In the genomic region with DNA sequence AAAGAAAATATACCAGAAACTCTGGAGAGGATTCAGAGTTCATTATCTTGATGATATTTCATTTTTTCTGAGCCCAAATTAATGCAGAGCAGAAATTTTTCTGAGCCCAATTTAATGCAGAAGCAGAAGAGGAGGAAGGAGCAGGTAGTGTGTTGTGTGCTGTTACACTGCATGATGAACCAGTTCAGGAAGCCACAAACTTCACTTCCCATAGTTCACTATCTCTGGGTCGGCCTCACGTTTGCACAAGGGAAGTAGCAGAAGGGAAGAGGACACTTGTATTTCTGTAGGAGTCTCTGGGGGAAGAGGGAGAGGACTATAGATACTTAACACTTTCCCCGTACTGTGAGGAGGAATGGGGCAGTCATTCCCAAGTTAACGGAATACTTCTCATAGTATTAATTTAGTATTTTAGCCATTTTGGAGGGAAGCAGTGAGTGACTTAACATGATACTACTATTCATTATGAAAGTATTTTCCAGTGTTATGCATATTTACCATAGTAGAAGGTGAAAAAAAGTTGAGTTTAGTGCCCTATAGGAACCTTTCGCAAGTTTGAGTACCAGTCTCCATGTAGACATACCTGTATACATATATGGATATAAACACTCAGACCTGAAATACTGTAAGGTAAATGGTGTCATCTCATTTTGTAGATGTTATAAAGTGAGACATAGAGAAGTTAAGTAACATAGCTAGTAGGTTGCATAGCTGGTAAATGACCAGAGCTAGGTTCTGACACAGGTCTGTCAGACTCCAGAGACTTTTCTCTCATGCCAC, we compare ENCODE assay signal across 14 cellular contexts. TPM values are rescaled to one million over a fixed set of nuclear protein-coding genes. Genes with fewer than 3 reads are reported as not detected.
DNase-seq lines count a peak whose midpoint lies in the region; ATAC-seq and TF ChIP-seq lines count a peak whose summit lies in the region.
"Had no signal": no experiment of that assay in that cellular context is flagged by ENCODE, and none has a peak within 500 bp of the region (broad histone marks: within the 10 kb centered on the region; RNA-seq: fewer than 3 reads in every experiment).

No MANE protein-coding gene starts in this region.

- POLR2A ChIA-PET in activated CD4-positive, alpha-beta T cell treated with anti-CD3 and anti-CD28 coated beads, Interleukin-2, amount 10 ng/mL, durations not matched to agents 7 days and 5 days (lab: Charles Lee): no interaction called here

- no peaks in the 10 kb centered on the region for H3K9me3 Mint-ChIP-seq in activated CD4-positive, alpha-beta T cell treated with anti-CD3 and anti-CD28 coated beads, Interleukin-2, amount 10 ng/mL, durations not matched to agents 7 days and 5 days
- no peaks in the 10 kb centered on the region for H3K9me3 Mint-ChIP-seq in activated T-helper 1 cell treated with anti-CD3 and anti-CD28 coated beads, Interleukin-12 subunit alpha, Interleukin-12 subunit beta, Interleukin-2, Interleukin-4 antibody, amounts not matched to agents 30 ng/mL and 10 ng/mL and 1 ng/mL, durations not matched to agents 14 hours and 24 hours and 36 hours
- H3K9me3 Mint-ChIP-seq: dendritic cell treated with granulocyte-macrophage colony-stimulating factor and Interleukin-4, amounts not matched to agents 40 ng/mL and 50 ng/mL, for 4 days; neural progenitor cell had no signal

- H3K27me3 Mint-ChIP-seq in activated CD4-positive, alpha-beta T cell treated with anti-CD3 and anti-CD28 coated beads, Interleukin-2, amount 10 ng/mL, durations not matched to agents 7 days and 5 days: no peaks in the 10 kb centered on the region
- H3K27me3 Mint-ChIP-seq in activated T-helper 1 cell treated with anti-CD3 and anti-CD28 coated beads, Interleukin-12 subunit alpha, Interleukin-12 subunit beta, Interleukin-2, Interleukin-4 antibody, amounts not matched to agents 30 ng/mL and 10 ng/mL and 1 ng/mL, durations not matched to agents 14 hours and 24 hours and 36 hours (ENCODE audit: insufficient read depth): no peaks in the 10 kb centered on the region
- H3K27me3 Mint-ChIP-seq: dendritic cell treated with granulocyte-macrophage colony-stimulating factor and Interleukin-4, amounts not matched to agents 40 ng/mL and 50 ng/mL, for 4 days had no signal

- H3K4me3 ChIP-seq in neutrophil (ENCODE audit: low read depth in 1 of 2, low read length in 1 of 2): no peak overlapping the region
- H3K4me3 ChIP-seq: neural progenitor cell had no signal

- H3K4me1 ChIP-seq in neutrophil (ENCODE audit: control insufficient read depth in 1 of 2, insufficient read depth in 1 of 2, low read depth in 1 of 2, low read length in 1 of 2): peaks cover 9 to 15% of the 10 kb centered on the region in 2 experiments
- H3K4me1 ChIP-seq: neural progenitor cell had no signal

- H3K27ac ChIP-seq in neutrophil: peak overlapping the region; percentile 68
- H3K27ac ChIP-seq: neural progenitor cell had no signal

- H3K36me3 ChIP-seq in neutrophil: peaks cover 96% of the 10 kb centered on the region

- no peak overlapping the region for H3K4me3 Mint-ChIP-seq in activated CD4-positive, alpha-beta T cell treated with anti-CD3 and anti-CD28 coated beads, Interleukin-2, amount 10 ng/mL, durations not matched to agents 7 days and 5 days
- H3K4me3 Mint-ChIP-seq in activated T-helper 1 cell treated with anti-CD3 and anti-CD28 coated beads, Interleukin-12 subunit alpha, Interleukin-12 subunit beta, Interleukin-2, Interleukin-4 antibody, amounts not matched to agents 30 ng/mL and 10 ng/mL and 1 ng/mL, durations not matched to agents 14 hours and 24 hours and 36 hours: no peak overlapping the region
- H3K4me3 Mint-ChIP-seq: dendritic cell treated with granulocyte-macrophage colony-stimulating factor and Interleukin-4, amounts not matched to agents 40 ng/mL and 50 ng/mL, for 4 days; neural progenitor cell had no signal

- H3K27ac Mint-ChIP-seq in activated CD4-positive, alpha-beta T cell treated with anti-CD3 and anti-CD28 coated beads, Interleukin-2, amount 10 ng/mL, durations not matched to agents 7 days and 5 days: peak overlapping the region; percentile 7
- peak overlapping the region; percentile 49 for H3K27ac Mint-ChIP-seq in activated T-helper 1 cell treated with anti-CD3 and anti-CD28 coated beads, Interleukin-12 subunit alpha, Interleukin-12 subunit beta, Interleukin-2, Interleukin-4 antibody, amounts not matched to agents 30 ng/mL and 10 ng/mL and 1 ng/mL, durations not matched to agents 14 hours and 24 hours and 36 hours
- H3K27ac Mint-ChIP-seq: dendritic cell treated with granulocyte-macrophage colony-stimulating factor and Interleukin-4, amounts not matched to agents 40 ng/mL and 50 ng/mL, for 4 days; neural progenitor cell had no signal

- H3K27me3 ChIP-seq in neutrophil: no peaks in the 10 kb centered on the region
- H3K27me3 ChIP-seq: neural progenitor cell had no signal

- no peak for DNase-seq in activated CD4-positive, alpha-beta T cell treated with anti-CD3 and anti-CD28 coated beads, Interleukin-2, amount 10 ng/mL, durations not matched to agents 7 days and 5 days
- no peak for DNase-seq in activated CD4-positive, alpha-beta T cell treated with anti-CD3 and anti-CD28 coated beads, Interleukin-2, amount 50 U/mL, for 1 hour
- DNase-seq in Kasumi-1 (lab: John Stamatoyannopoulos, UW) (peak; percentile 85 to 89), 8988T (no peak), NCI-H226 (no peak)
- no peak for DNase-seq in activated T-helper 1 cell treated with anti-CD3 and anti-CD28 coated beads, Interleukin-12 subunit alpha, Interleukin-12 subunit beta, Interleukin-2, Interleukin-4 antibody, amounts not matched to agents 30 ng/mL and 10 ng/mL and 1 ng/mL, durations not matched to agents 14 hours and 24 hours and 36 hours (ENCODE audit: low spot score)
- DNase-seq: DMS 273 treated with DMSO at 0.1 percent for 48 hours, left ventricle myocardium superior, NCI-H1105 treated with DMSO at 0.1 percent for 48 hours, right cardiac atrium had no signal

- no peak for TF ChIP-seq CTCF in neutrophil (IDR thresholded peaks at IDR 0.05)

- CTCF ChIA-PET in activated CD4-positive, alpha-beta T cell treated with anti-CD3 and anti-CD28 coated beads, Interleukin-2, amount 10 ng/mL, durations not matched to agents 7 days and 5 days (lab: Charles Lee): interaction anchor here (0.5 to 1.4 kb wide), 3 partner anchors 9 to 78 kb away, joined by 3 to 4 read pairs (median 3); no protein-coding TSS in a partner anchor

- intact Hi-C loops in activated T-helper 1 cell treated with anti-CD3 and anti-CD28 coated beads, Interleukin-12 subunit alpha, Interleukin-12 subunit beta, Interleukin-2, Interleukin-4 antibody, amounts not matched to agents 30 ng/mL and 10 ng/mL and 1 ng/mL, durations not matched to agents 14 hours and 24 hours and 36 hours (cut with micrococcal nuclease): no loop called here

- no peak for ATAC-seq in HG02588 (IDR thresholded peaks at IDR 0.05; ENCODE audit: unreplicated experiment)
- ATAC-seq: left ventricle myocardium superior, right cardiac atrium had no signal

- peaks cover 78% of the 10 kb centered on the region for H3K36me3 Mint-ChIP-seq in activated CD4-positive, alpha-beta T cell treated with anti-CD3 and anti-CD28 coated beads, Interleukin-2, amount 10 ng/mL, durations not matched to agents 7 days and 5 days (ENCODE audit: low read depth)
- H3K36me3 Mint-ChIP-seq in activated T-helper 1 cell treated with anti-CD3 and anti-CD28 coated beads, Interleukin-12 subunit alpha, Interleukin-12 subunit beta, Interleukin-2, Interleukin-4 antibody, amounts not matched to agents 30 ng/mL and 10 ng/mL and 1 ng/mL, durations not matched to agents 14 hours and 24 hours and 36 hours (ENCODE audit: low read depth): peaks cover 61% of the 10 kb centered on the region

- H3K4me1 Mint-ChIP-seq in activated CD4-positive, alpha-beta T cell treated with anti-CD3 and anti-CD28 coated beads, Interleukin-2, amount 10 ng/mL, durations not matched to agents 7 days and 5 days: peaks cover 18% of the 10 kb centered on the region
- H3K4me1 Mint-ChIP-seq in activated T-helper 1 cell treated with anti-CD3 and anti-CD28 coated beads, Interleukin-12 subunit alpha, Interleukin-12 subunit beta, Interleukin-2, Interleukin-4 antibody, amounts not matched to agents 30 ng/mL and 10 ng/mL and 1 ng/mL, durations not matched to agents 14 hours and 24 hours and 36 hours (ENCODE audit: low read depth): peaks cover 39% of the 10 kb centered on the region
- H3K4me1 Mint-ChIP-seq: neural progenitor cell had no signal

- H3K9me3 ChIP-seq in neutrophil: no peaks in the 10 kb centered on the region

RNA-seq across cellular contexts. Expression of gene XPA, which starts 30.0 kb away (rescaled TPM):
- total RNA-seq in activated CD4-positive, alpha-beta T cell treated with anti-CD3 and anti-CD28 coated beads, Interleukin-2, amount 10 ng/mL, durations not matched to agents 7 days and 5 days: 10 to 100 TPM; 15.5 to 15.8 TPM
- 10.6 and 11.3 TPM in 2 replicates for total RNA-seq in activated T-helper 1 cell treated with anti-CD3 and anti-CD28 coated beads, Interleukin-12 subunit alpha, Interleukin-12 subunit beta, Interleukin-2, Interleukin-4 antibody, amounts not matched to agents 30 ng/mL and 10 ng/mL and 1 ng/mL, durations not matched to agents 14 hours and 24 hours and 36 hours

RNA-seq across cellular contexts. Expression of gene NCBP1, which starts 33.5 kb away (rescaled TPM):
- 10 to 100 TPM; 42.4 to 51.1 TPM for total RNA-seq in activated CD4-positive, alpha-beta T cell treated with anti-CD3 and anti-CD28 coated beads, Interleukin-2, amount 10 ng/mL, durations not matched to agents 7 days and 5 days
- total RNA-seq in activated T-helper 1 cell treated with anti-CD3 and anti-CD28 coated beads, Interleukin-12 subunit alpha, Interleukin-12 subunit beta, Interleukin-2, Interleukin-4 antibody, amounts not matched to agents 30 ng/mL and 10 ng/mL and 1 ng/mL, durations not matched to agents 14 hours and 24 hours and 36 hours: 43.2 and 50.5 TPM in 2 replicates

RNA-seq across cellular contexts. Expression of gene TSTD2, which starts 33.9 kb away (rescaled TPM):
- total RNA-seq in activated CD4-positive, alpha-beta T cell treated with anti-CD3 and anti-CD28 coated beads, Interleukin-2, amount 10 ng/mL, durations not matched to agents 7 days and 5 days: 10 to 100 TPM; 14.1 to 17.2 TPM
- 16.4 and 19.2 TPM in 2 replicates for total RNA-seq in activated T-helper 1 cell treated with anti-CD3 and anti-CD28 coated beads, Interleukin-12 subunit alpha, Interleukin-12 subunit beta, Interleukin-2, Interleukin-4 antibody, amounts not matched to agents 30 ng/mL and 10 ng/mL and 1 ng/mL, durations not matched to agents 14 hours and 24 hours and 36 hours

Comparison
In these comparisons a context has a peak if more than half of its experiments do, and no peak if none do; other contexts are left out.
1. DNase-seq: peak in Kasumi-1 (2 of 2); none in activated CD4-positive, alpha-beta T cell treated with anti-CD3 and anti-CD28 coated beads, Interleukin-2, amount 10 ng/mL, durations not matched to agents 7 days and 5 days (single experiment), activated CD4-positive, alpha-beta T cell treated with anti-CD3 and anti-CD28 coated beads, Interleukin-2, amount 50 U/mL, for 1 hour (single experiment), activated T-helper 1 cell treated with anti-CD3 and anti-CD28 coated beads, Interleukin-12 subunit alpha, Interleukin-12 subunit beta, Interleukin-2, Interleukin-4 antibody, amounts not matched to agents 30 ng/mL and 10 ng/mL and 1 ng/mL, durations not matched to agents 14 hours and 24 hours and 36 hours (single experiment), 8988T (single experiment) and NCI-H226 (single experiment).